Comparison of ENCODE assay signal across 20 cellular contexts in genomic region chr1:68225781-68226180, GRCh38. TPM values are rescaled to one million over a fixed set of nuclear protein-coding genes. Genes with fewer than 3 reads are reported as not detected.
"Had no signal": no experiment of that assay in that cellular context is flagged by ENCODE, and none has a peak within 500 bp of the region (broad histone marks: within the 10 kb centered on the region; RNA-seq: fewer than 3 reads in every experiment).

No MANE protein-coding gene starts in this region.

- H3K36me3 ChIP-seq: ascending aorta, cardiac muscle cell, colonic mucosa, heart left ventricle, ovary, uterus had no signal

- H3K9me3 Mint-ChIP-seq: activated naive CD8-positive, alpha-beta T cell treated with anti-CD3 and anti-CD28 coated beads, Interleukin-2, amount 50 U/mL, for 24 hours; nephron progenitor cell; T-helper 2 cell treated with Interferon-gamma antibody and Interleukin-4, amounts not matched to agents 5 μg/mL and 100 μg/mL, for 36 hours had no signal

- H3K27me3 ChIP-seq: ascending aorta, cardiac muscle cell, colonic mucosa, ovary, uterus had no signal

- H3K4me3 Mint-ChIP-seq: activated CD8-positive, alpha-beta T cell treated with anti-CD3 and anti-CD28 coated beads, Interleukin-2, amount 10 ng/mL, durations not matched to agents 7 days and 5 days; activated naive CD8-positive, alpha-beta T cell treated with anti-CD3 and anti-CD28 coated beads, Interleukin-2, amount 50 U/mL, for 24 hours; nephron progenitor cell; stimulated activated naive CD8-positive, alpha-beta T cell treated with anti-CD3 and anti-CD28 coated beads, Interleukin-15, amount 100 ng/mL, for 72 hours; T-helper 2 cell treated with Interferon-gamma antibody and Interleukin-4, amounts not matched to agents 5 μg/mL and 100 μg/mL, for 36 hours had no signal

- H3K9me3 ChIP-seq: ascending aorta, colonic mucosa, heart left ventricle, ovary, uterus had no signal

- H3K4me3 ChIP-seq: ascending aorta, cardiac muscle cell, colonic mucosa, heart left ventricle, ovary, uterus had no signal

- H3K4me1 ChIP-seq: colonic mucosa, uterus had no signal

- DNase-seq: activated CD8-positive, alpha-beta memory T cell treated with anti-CD3 and anti-CD28 coated beads, Interleukin-2, amount 50 U/mL, for 48 hours; activated CD8-positive, alpha-beta T cell treated with anti-CD3 and anti-CD28 coated beads, Interleukin-2, amount 10 ng/mL, durations not matched to agents 7 days and 5 days; activated naive CD4-positive, alpha-beta T cell; activated naive CD8-positive, alpha-beta T cell treated with anti-CD3 and anti-CD28 coated beads, Interleukin-2, amount 50 U/mL, for 24 hours; colonic mucosa; effector CD4-positive, alpha-beta T cell; foreskin melanocyte; heart left ventricle; islet precursor cell; left ventricle myocardium superior; mesendoderm; nephron progenitor cell; ovary; stimulated activated CD4-positive, alpha-beta T cell treated with anti-CD3 and anti-CD28 coated beads, Interleukin-15, amount 100 ng/mL, for 24 hours; stimulated activated CD4-positive, alpha-beta T cell treated with anti-CD3 and anti-CD28 coated beads, Interleukin-4, amount 100 ng/mL, for 4 hours; stimulated activated naive CD8-positive, alpha-beta T cell treated with anti-CD3 and anti-CD28 coated beads, Interleukin-15, amount 100 ng/mL, for 72 hours; uterus had no signal

- ATAC-seq: activated CD8-positive, alpha-beta T cell treated with anti-CD3 and anti-CD28 coated beads, Interleukin-2, amount 10 ng/mL, durations not matched to agents 7 days and 5 days; activated naive CD8-positive, alpha-beta T cell treated with anti-CD3 and anti-CD28 coated beads, Interleukin-2, amount 50 U/mL, for 24 hours; heart left ventricle; left ventricle myocardium superior; stimulated activated naive CD8-positive, alpha-beta T cell treated with anti-CD3 and anti-CD28 coated beads, Interleukin-15, amount 100 ng/mL, for 72 hours had no signal

- H3K27ac Mint-ChIP-seq: activated CD8-positive, alpha-beta T cell treated with anti-CD3 and anti-CD28 coated beads, Interleukin-2, amount 10 ng/mL, durations not matched to agents 7 days and 5 days; activated naive CD8-positive, alpha-beta T cell treated with anti-CD3 and anti-CD28 coated beads, Interleukin-2, amount 50 U/mL, for 24 hours; nephron progenitor cell; stimulated activated naive CD8-positive, alpha-beta T cell treated with anti-CD3 and anti-CD28 coated beads, Interleukin-15, amount 100 ng/mL, for 72 hours; T-helper 2 cell treated with Interferon-gamma antibody and Interleukin-4, amounts not matched to agents 5 μg/mL and 100 μg/mL, for 36 hours had no signal

- H3K27ac ChIP-seq: ascending aorta, cardiac muscle cell, colonic mucosa, ovary, uterus had no signal

RNA-seq across cellular contexts. Expression of gene WLS, which starts 6.5 kb away (rescaled TPM):
- total RNA-seq: activated CD8-positive, alpha-beta T cell treated with anti-CD3 and anti-CD28 coated beads, Interleukin-2, amount 10 ng/mL, durations not matched to agents 7 days and 5 days had no signal
